ENCODE assay signal across 38 cellular contexts in the genomic region with DNA sequence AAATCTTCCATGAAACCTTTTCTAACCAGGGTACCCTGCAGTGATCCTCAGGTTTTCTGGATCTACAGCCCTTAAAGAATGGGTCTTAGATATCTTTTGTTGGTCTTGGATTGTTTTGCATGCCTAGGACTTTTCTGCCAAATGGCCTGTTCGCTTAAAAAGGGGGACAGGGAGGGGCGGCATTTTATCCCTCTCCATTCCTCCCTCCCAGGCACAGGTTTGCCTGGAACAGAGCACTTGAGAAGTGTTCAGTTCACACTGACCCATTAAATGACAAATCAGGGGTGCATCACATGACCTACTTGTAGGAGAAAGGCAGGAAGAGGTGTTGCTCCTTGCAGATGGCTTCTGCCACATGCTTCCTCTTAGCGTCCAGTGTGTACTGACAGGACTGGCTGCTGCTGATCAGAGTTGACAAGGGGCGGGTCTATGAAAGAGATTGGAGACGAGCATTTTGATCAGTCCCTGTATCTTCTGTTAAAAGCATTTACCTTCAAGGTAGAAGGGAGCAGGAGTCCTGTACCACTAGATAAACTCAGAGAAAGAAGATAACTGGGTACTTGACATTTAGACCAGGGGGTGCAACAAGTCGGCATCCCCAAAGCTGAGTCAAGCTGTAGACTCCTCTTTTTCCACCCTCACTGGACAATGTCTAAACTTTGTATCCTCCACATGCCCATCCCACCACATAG. TPM values are rescaled to one million over a fixed set of nuclear protein-coding genes. Genes with fewer than 3 reads are reported as not detected.
"Had no signal": no experiment of that assay in that cellular context is flagged by ENCODE, and none has a peak within 500 bp of the region (broad histone marks: within the 10 kb centered on the region; RNA-seq: fewer than 3 reads in every experiment).

No MANE protein-coding gene starts in this region.

- H3K36me3 Mint-ChIP-seq: activated CD4-positive, alpha-beta memory T cell treated with anti-CD3 and anti-CD28 coated beads for 36 hours; activated CD8-positive, alpha-beta memory T cell treated with anti-CD3 and anti-CD28 coated beads, Interleukin-2, amount 10 ng/mL, durations not matched to agents 7 days and 5 days; activated naive CD4-positive, alpha-beta T cell treated with anti-CD3 and anti-CD28 coated beads, Interleukin-2, amount 10 ng/mL, durations not matched to agents 7 days and 5 days; activated naive CD4-positive, alpha-beta T cell treated with anti-CD3 and anti-CD28 coated beads, Interleukin-2, amount 50 U/mL, for 24 hours; activated naive CD8-positive, alpha-beta T cell; activated naive CD8-positive, alpha-beta T cell treated with anti-CD3 and anti-CD28 coated beads, Interleukin-2, amount 10 ng/mL, durations not matched to agents 7 days and 5 days; brain had no signal

- H3K4me3 Mint-ChIP-seq: activated B cell treated with CpG ODN at 0.5 μM for 24 hours; activated CD4-positive, alpha-beta memory T cell treated with anti-CD3 and anti-CD28 coated beads for 36 hours; activated CD4-positive, alpha-beta T cell treated with anti-CD3 and anti-CD28 coated beads, Interleukin-2, amount 10 ng/mL, durations not matched to agents 24 days and 14 days; activated CD8-positive, alpha-beta memory T cell treated with anti-CD3 and anti-CD28 coated beads, Interleukin-2, amount 10 ng/mL, durations not matched to agents 7 days and 5 days; activated CD8-positive, alpha-beta T cell treated with anti-CD3 and anti-CD28 coated beads, Interleukin-2, amount 10 ng/mL, durations not matched to agents 7 days and 5 days; activated naive CD4-positive, alpha-beta T cell treated with anti-CD3 and anti-CD28 coated beads, Interleukin-2, amount 10 ng/mL, durations not matched to agents 7 days and 5 days; activated naive CD4-positive, alpha-beta T cell treated with anti-CD3 and anti-CD28 coated beads, Interleukin-2, amount 50 U/mL, for 24 hours; activated naive CD8-positive, alpha-beta T cell; activated naive CD8-positive, alpha-beta T cell treated with anti-CD3 and anti-CD28 coated beads, Interleukin-2, amount 10 ng/mL, durations not matched to agents 7 days and 5 days; activated naive CD8-positive, alpha-beta T cell treated with anti-CD3 and anti-CD28 coated beads, Interleukin-2, amount 50 U/mL, for 24 hours; activated T-cell treated with anti-CD3 and anti-CD28 coated beads, Interleukin-2, amount 50 U/mL, for 24 hours; brain; central memory CD8-positive, alpha-beta T cell; T-helper 1 cell treated with Interleukin-12 subunit alpha and Interleukin-12 subunit beta and Interleukin-4 antibody, amounts not matched to agents 30 μg/mL and 1 μg/mL, for 36 hours; T-helper 2 cell treated with Interferon-gamma antibody and Interleukin-4, amounts not matched to agents 5 μg/mL and 100 μg/mL, for 36 hours had no signal

- H3K4me1 Mint-ChIP-seq: activated B cell treated with CpG ODN at 0.5 μM for 24 hours; activated CD4-positive, alpha-beta T cell treated with anti-CD3 and anti-CD28 coated beads, Interleukin-2, amount 10 ng/mL, durations not matched to agents 24 days and 14 days; activated CD8-positive, alpha-beta memory T cell treated with anti-CD3 and anti-CD28 coated beads, Interleukin-2, amount 10 ng/mL, durations not matched to agents 7 days and 5 days; activated naive CD4-positive, alpha-beta T cell treated with anti-CD3 and anti-CD28 coated beads, Interleukin-2, amount 10 ng/mL, durations not matched to agents 7 days and 5 days; activated naive CD4-positive, alpha-beta T cell treated with anti-CD3 and anti-CD28 coated beads, Interleukin-2, amount 50 U/mL, for 24 hours; activated naive CD8-positive, alpha-beta T cell treated with anti-CD3 and anti-CD28 coated beads, Interleukin-2, amount 10 ng/mL, durations not matched to agents 7 days and 5 days; activated naive CD8-positive, alpha-beta T cell treated with anti-CD3 and anti-CD28 coated beads, Interleukin-2, amount 50 U/mL, for 24 hours; brain; central memory CD8-positive, alpha-beta T cell had no signal

- H3K27ac Mint-ChIP-seq: activated B cell treated with CpG ODN at 0.5 μM for 24 hours; activated CD4-positive, alpha-beta memory T cell treated with anti-CD3 and anti-CD28 coated beads for 36 hours; activated CD4-positive, alpha-beta T cell treated with anti-CD3 and anti-CD28 coated beads, Interleukin-2, amount 10 ng/mL, durations not matched to agents 24 days and 14 days; activated CD8-positive, alpha-beta memory T cell treated with anti-CD3 and anti-CD28 coated beads, Interleukin-2, amount 10 ng/mL, durations not matched to agents 7 days and 5 days; activated CD8-positive, alpha-beta T cell treated with anti-CD3 and anti-CD28 coated beads, Interleukin-2, amount 10 ng/mL, durations not matched to agents 7 days and 5 days; activated naive CD4-positive, alpha-beta T cell treated with anti-CD3 and anti-CD28 coated beads, Interleukin-2, amount 10 ng/mL, durations not matched to agents 7 days and 5 days; activated naive CD4-positive, alpha-beta T cell treated with anti-CD3 and anti-CD28 coated beads, Interleukin-2, amount 50 U/mL, for 24 hours; activated naive CD8-positive, alpha-beta T cell; activated naive CD8-positive, alpha-beta T cell treated with anti-CD3 and anti-CD28 coated beads, Interleukin-2, amount 10 ng/mL, durations not matched to agents 7 days and 5 days; activated naive CD8-positive, alpha-beta T cell treated with anti-CD3 and anti-CD28 coated beads, Interleukin-2, amount 50 U/mL, for 24 hours; activated T-cell treated with anti-CD3 and anti-CD28 coated beads, Interleukin-2, amount 50 U/mL, for 24 hours; activated T-helper 2 cell treated with anti-CD3 and anti-CD28 coated beads, Interferon-gamma antibody, Interleukin-2, Interleukin-4, amounts not matched to agents 10 μg/mL and 5 μg/mL and 100 μg/mL, durations not matched to agents 14 hours and 24 hours and 36 hours; brain; T-helper 1 cell treated with Interleukin-12 subunit alpha and Interleukin-12 subunit beta and Interleukin-4 antibody, amounts not matched to agents 30 μg/mL and 1 μg/mL, for 36 hours; T-helper 2 cell treated with Interferon-gamma antibody and Interleukin-4, amounts not matched to agents 5 μg/mL and 100 μg/mL, for 36 hours had no signal

- ATAC-seq: activated CD8-positive, alpha-beta memory T cell treated with anti-CD3 and anti-CD28 coated beads, Interleukin-2, amount 10 ng/mL, durations not matched to agents 7 days and 5 days; activated CD8-positive, alpha-beta T cell treated with anti-CD3 and anti-CD28 coated beads, Interleukin-2, amount 10 ng/mL, durations not matched to agents 7 days and 5 days; activated naive CD8-positive, alpha-beta T cell treated with anti-CD3 and anti-CD28 coated beads, Interleukin-2, amount 50 U/mL, for 24 hours had no signal

- H3K27ac ChIP-seq: cardiac muscle cell, VCaP had no signal

- H3K9me3 Mint-ChIP-seq: activated B cell treated with CpG ODN at 0.5 μM for 24 hours; activated CD4-positive, alpha-beta memory T cell treated with anti-CD3 and anti-CD28 coated beads for 36 hours; activated CD4-positive, alpha-beta T cell treated with anti-CD3 and anti-CD28 coated beads, Interleukin-2, amount 10 ng/mL, durations not matched to agents 24 days and 14 days; activated naive CD4-positive, alpha-beta T cell treated with anti-CD3 and anti-CD28 coated beads, Interleukin-2, amount 10 ng/mL, durations not matched to agents 7 days and 5 days; activated naive CD4-positive, alpha-beta T cell treated with anti-CD3 and anti-CD28 coated beads, Interleukin-2, amount 50 U/mL, for 24 hours; activated naive CD8-positive, alpha-beta T cell treated with anti-CD3 and anti-CD28 coated beads, Interleukin-2, amount 10 ng/mL, durations not matched to agents 7 days and 5 days; activated naive CD8-positive, alpha-beta T cell treated with anti-CD3 and anti-CD28 coated beads, Interleukin-2, amount 50 U/mL, for 24 hours; activated T-cell treated with anti-CD3 and anti-CD28 coated beads, Interleukin-2, amount 50 U/mL, for 24 hours; activated T-helper 2 cell treated with anti-CD3 and anti-CD28 coated beads, Interferon-gamma antibody, Interleukin-2, Interleukin-4, amounts not matched to agents 10 μg/mL and 5 μg/mL and 100 μg/mL, durations not matched to agents 14 hours and 24 hours and 36 hours; central memory CD8-positive, alpha-beta T cell; T-helper 1 cell treated with Interleukin-12 subunit alpha and Interleukin-12 subunit beta and Interleukin-4 antibody, amounts not matched to agents 30 μg/mL and 1 μg/mL, for 36 hours; T-helper 2 cell treated with Interferon-gamma antibody and Interleukin-4, amounts not matched to agents 5 μg/mL and 100 μg/mL, for 36 hours had no signal

- H3K36me3 ChIP-seq: cardiac muscle cell had no signal

- H3K27me3 Mint-ChIP-seq: activated CD4-positive, alpha-beta T cell treated with anti-CD3 and anti-CD28 coated beads, Interleukin-2, amount 10 ng/mL, durations not matched to agents 24 days and 14 days; activated naive CD4-positive, alpha-beta T cell treated with anti-CD3 and anti-CD28 coated beads, Interleukin-2, amount 10 ng/mL, durations not matched to agents 7 days and 5 days had no signal

- H3K4me3 ChIP-seq: ascending aorta, cardiac muscle cell had no signal

- H3K27me3 ChIP-seq: ascending aorta, cardiac muscle cell had no signal

- FAIRE-seq: bronchial epithelial cell, TTC549 had no signal

- H3K9me3 ChIP-seq: ascending aorta had no signal

- DNase-seq: activated B cell treated with CpG ODN at 0.5 μM for 24 hours; activated CD4-positive, alpha-beta memory T cell treated with anti-CD3 and anti-CD28 coated beads for 36 hours; activated CD4-positive, alpha-beta T cell treated with anti-CD3 and anti-CD28 coated beads for 4 hours; activated CD4-positive, alpha-beta T cell treated with anti-CD3 and anti-CD28 coated beads, Interleukin-2, amount 10 ng/mL, durations not matched to agents 24 days and 14 days; activated CD4-positive, alpha-beta T cell treated with anti-CD3 and anti-CD28 coated beads, Interleukin-2, amount 50 U/mL, for 1 hour; activated CD4-positive, alpha-beta T cell treated with anti-CD3 and anti-CD28 coated beads, Interleukin-2, amount 50 U/mL, for 4 hours; activated CD4-positive, CD25-positive, alpha-beta regulatory T cell treated with anti-CD3 and anti-CD28 coated beads, Interleukin-2, amount 50 U/mL, for 72 hours; activated CD8-positive, alpha-beta memory T cell treated with anti-CD3 and anti-CD28 coated beads for 24 hours; activated CD8-positive, alpha-beta memory T cell treated with anti-CD3 and anti-CD28 coated beads, Interleukin-2, amount 10 ng/mL, durations not matched to agents 7 days and 5 days; activated CD8-positive, alpha-beta memory T cell treated with anti-CD3 and anti-CD28 coated beads, Interleukin-2, amount 50 U/mL, for 48 hours; activated CD8-positive, alpha-beta T cell treated with anti-CD3 and anti-CD28 coated beads, Interleukin-2, amount 10 ng/mL, durations not matched to agents 7 days and 5 days; activated effector memory CD4-positive, alpha-beta T cell treated with Interleukin-2 at 50 U/mL for 16 hours; activated gamma-delta T cell; activated naive CD4-positive, alpha-beta T cell treated with anti-CD3 and anti-CD28 coated beads, Interleukin-2, amount 10 ng/mL, durations not matched to agents 7 days and 5 days; activated naive CD4-positive, alpha-beta T cell treated with Interleukin-2 at 50 U/mL for 16 hours; activated naive CD8-positive, alpha-beta T cell treated with anti-CD3 and anti-CD28 coated beads, Interleukin-2, amount 10 ng/mL, durations not matched to agents 7 days and 5 days; activated naive CD8-positive, alpha-beta T cell treated with anti-CD3 and anti-CD28 coated beads, Interleukin-2, amount 50 U/mL, for 24 hours; activated T-cell treated with anti-CD3 and anti-CD28 coated beads, Interleukin-2, amount 50 U/mL, for 24 hours; activated T-cell treated with anti-CD3 and anti-CD28 coated beads, Interleukin-2, amount 50 U/mL, for 48 hours; amygdala; anterior cingulate cortex; caudate nucleus; cerebellar nuclear complex; T-helper 1 cell; T-helper 2 cell; T-helper 9 cell had no signal

RNA-seq across cellular contexts. Expression of a gene that starts 8.4 kb away (rescaled TPM):
- total RNA-seq: activated B cell treated with CpG ODN at 0.5 μM for 24 hours; activated CD4-positive, alpha-beta memory T cell treated with anti-CD3 and anti-CD28 coated beads for 36 hours; activated CD4-positive, alpha-beta T cell treated with anti-CD3 and anti-CD28 coated beads, Interleukin-2, amount 10 ng/mL, durations not matched to agents 24 days and 14 days; activated CD8-positive, alpha-beta memory T cell treated with anti-CD3 and anti-CD28 coated beads, Interleukin-2, amount 10 ng/mL, durations not matched to agents 7 days and 5 days; activated CD8-positive, alpha-beta T cell treated with anti-CD3 and anti-CD28 coated beads, Interleukin-2, amount 10 ng/mL, durations not matched to agents 7 days and 5 days; activated naive CD8-positive, alpha-beta T cell treated with anti-CD3 and anti-CD28 coated beads, Interleukin-2, amount 10 ng/mL, durations not matched to agents 7 days and 5 days; activated T-helper 2 cell treated with anti-CD3 and anti-CD28 coated beads, Interferon-gamma antibody, Interleukin-2, Interleukin-4, amounts not matched to agents 10 μg/mL and 5 μg/mL and 100 μg/mL, durations not matched to agents 14 hours and 24 hours and 36 hours had no signal
